In the genomic region with DNA sequence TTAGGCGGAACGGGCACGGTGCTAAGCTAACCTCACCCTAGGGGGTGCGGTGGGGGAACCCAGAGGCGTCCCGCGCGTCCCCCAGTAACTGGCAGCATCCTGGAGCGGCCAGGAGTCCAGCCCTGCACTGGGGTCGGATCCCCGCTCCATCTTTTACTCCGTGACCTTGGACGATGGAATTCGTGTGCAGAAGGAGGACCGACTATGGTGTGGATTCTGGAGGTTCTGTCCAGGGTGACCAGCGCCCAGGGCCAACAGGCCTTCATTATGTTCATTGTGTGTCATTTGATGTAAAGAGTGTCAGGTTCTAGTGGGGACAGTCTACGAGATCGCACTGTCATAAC, we compare ENCODE assay signal across 1 cellular context.
A peak's percentile ranks its signal among the peaks of the same experiment; 100 is the strongest.
TF ChIP-seq lines count a peak whose summit lies in the region.

No MANE protein-coding gene starts in this region.

TF ChIP-seq in HEK293, 187 proteins besides CTCF, POLR2A, EP300 and RAD21 (continued from another document):
- TF ChIP-seq, protein P1, sequence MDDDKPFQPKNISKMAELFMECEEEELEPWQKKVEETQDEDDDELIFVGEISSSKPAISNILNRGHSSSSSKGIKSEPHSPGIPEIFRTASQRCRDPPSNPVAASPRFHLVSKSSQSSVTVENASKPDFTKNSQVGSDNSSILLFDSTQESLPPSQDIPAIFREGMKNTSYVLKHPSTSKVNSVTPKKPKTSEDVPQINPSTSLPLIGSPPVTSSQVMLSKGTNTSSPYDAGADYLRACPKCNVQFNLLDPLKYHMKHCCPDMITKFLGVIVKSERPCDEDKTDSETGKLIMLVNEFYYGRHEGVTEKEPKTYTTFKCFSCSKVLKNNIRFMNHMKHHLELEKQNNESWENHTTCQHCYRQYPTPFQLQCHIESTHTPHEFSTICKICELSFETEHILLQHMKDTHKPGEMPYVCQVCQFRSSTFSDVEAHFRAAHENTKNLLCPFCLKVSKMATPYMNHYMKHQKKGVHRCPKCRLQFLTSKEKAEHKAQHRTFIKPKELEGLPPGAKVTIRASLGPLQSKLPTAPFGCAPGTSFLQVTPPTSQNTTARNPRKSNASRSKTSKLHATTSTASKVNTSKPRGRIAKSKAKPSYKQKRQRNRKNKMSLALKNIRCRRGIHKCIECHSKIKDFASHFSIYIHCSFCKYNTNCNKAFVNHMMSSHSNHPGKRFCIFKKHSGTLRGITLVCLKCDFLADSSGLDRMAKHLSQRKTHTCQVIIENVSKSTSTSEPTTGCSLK (tag by site-specific recombination; IDR thresholded peaks at IDR 0.05): no peak
- TF ChIP-seq ZNF560 (tag by site-specific recombination; IDR thresholded peaks at IDR 0.05; ENCODE audit: borderline replicate concordance) (no peak), ZFHX2 (tag by site-specific recombination; conservative IDR thresholded peaks at IDR 0.05) (no peak), ZNF600 (tag by site-specific recombination; IDR thresholded peaks at IDR 0.05) (0 out of 2 replicates have a peak, but pooled peaks have one; percentile 27)
- TF ChIP-seq, protein P2, sequence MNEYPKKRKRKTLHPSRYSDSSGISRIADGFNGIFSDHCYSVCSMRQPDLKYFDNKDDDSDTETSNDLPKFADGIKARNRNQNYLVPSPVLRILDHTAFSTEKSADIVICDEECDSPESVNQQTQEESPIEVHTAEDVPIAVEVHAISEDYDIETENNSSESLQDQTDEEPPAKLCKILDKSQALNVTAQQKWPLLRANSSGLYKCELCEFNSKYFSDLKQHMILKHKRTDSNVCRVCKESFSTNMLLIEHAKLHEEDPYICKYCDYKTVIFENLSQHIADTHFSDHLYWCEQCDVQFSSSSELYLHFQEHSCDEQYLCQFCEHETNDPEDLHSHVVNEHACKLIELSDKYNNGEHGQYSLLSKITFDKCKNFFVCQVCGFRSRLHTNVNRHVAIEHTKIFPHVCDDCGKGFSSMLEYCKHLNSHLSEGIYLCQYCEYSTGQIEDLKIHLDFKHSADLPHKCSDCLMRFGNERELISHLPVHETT (tag by site-specific recombination; IDR thresholded peaks at IDR 0.05): no peak
TF ChIP-seq in HEK293: peak in this region for 3.
